Comparison of ENCODE assay signal across 27 cellular contexts in the genomic region with DNA sequence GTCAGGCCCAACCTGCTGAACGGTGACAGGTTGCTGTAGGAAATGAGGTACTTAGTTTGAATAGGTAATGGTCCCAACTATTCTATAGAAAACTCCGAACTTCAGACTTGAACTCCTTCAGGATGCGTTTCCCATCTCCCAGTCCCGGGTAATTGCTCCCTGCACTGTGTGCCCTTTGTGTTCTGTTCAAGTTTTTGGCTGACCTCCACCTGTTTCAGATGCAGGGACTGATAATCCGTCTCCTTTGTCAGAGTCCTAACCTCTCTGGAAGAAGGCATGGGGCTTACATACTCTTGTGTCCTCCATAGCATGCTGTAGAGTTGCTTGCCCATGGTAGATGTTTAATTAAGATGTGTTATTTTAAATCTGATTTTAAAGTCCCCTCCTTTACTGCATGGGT.
"Had no signal": no experiment of that assay in that cellular context is flagged by ENCODE, and none has a peak within 500 bp of the region (broad histone marks: within the 10 kb centered on the region; RNA-seq: fewer than 3 reads in every experiment).

No MANE protein-coding gene starts in this region.

- DNase-seq: stimulated activated CD4-positive, alpha-beta T cell treated with anti-CD3 and anti-CD28 coated beads, Interleukin-2, amount 100 ng/mL, for 48 hours; stimulated activated CD4-positive, alpha-beta T cell treated with anti-CD3 and anti-CD28 coated beads, Interleukin-4, amount 100 ng/mL, for 1 hour; stimulated activated CD4-positive, alpha-beta T cell treated with anti-CD3 and anti-CD28 coated beads, Interleukin-4, amount 100 ng/mL, for 24 hours; stimulated activated CD4-positive, alpha-beta T cell treated with anti-CD3 and anti-CD28 coated beads, Interleukin-4, amount 100 ng/mL, for 4 hours; stimulated activated CD8-positive, alpha-beta memory T cell treated with anti-CD3 and anti-CD28 coated beads, Interleukin-4, amount 100 ng/mL, for 48 hours; stimulated activated naive B cell treated with anti-CD40 and anti-IgM and Interleukin-4, amounts not matched to agents 10 μg/mL and 1 μg/mL and 100 μg/mL, for 72 hours; stimulated activated naive CD4-positive, alpha-beta T cell; stimulated activated naive CD4-positive, alpha-beta T cell treated with Interleukin-2 at 50 U/mL for 16 hours; stimulated activated naive CD8-positive, alpha-beta T cell treated with anti-CD3 and anti-CD28 coated beads, Interleukin-15, amount 100 ng/mL, for 72 hours; stimulated activated naive CD8-positive, alpha-beta T cell treated with anti-CD3 and anti-CD28 coated beads, Interleukin-15, Interleukin-2, amounts not matched to agents 100 U/mL and 50 U/mL, for 24 hours; stomach; tibial artery; transverse colon; trophoblast cell; upper lobe of left lung; upper lobe of right lung had no signal

- H3K27ac ChIP-seq: stomach, suprapubic skin, testis, thoracic aorta, thyroid gland, tibial artery, tibial nerve, transverse colon, upper lobe of left lung, upper lobe of right lung, uterus, vagina had no signal

- ATAC-seq: stimulated activated memory B cell treated with anti-CD40 and anti-IgM and Interleukin-4, amounts not matched to agents 10 μg/mL and 1 μg/mL and 100 μg/mL, for 72 hours; stimulated activated naive B cell treated with anti-CD40 and anti-IgM and Interleukin-4, amounts not matched to agents 10 μg/mL and 1 μg/mL and 100 μg/mL, for 72 hours; stimulated activated naive CD8-positive, alpha-beta T cell treated with anti-CD3 and anti-CD28 coated beads, Interleukin-15, amount 100 ng/mL, for 72 hours; stimulated activated naive CD8-positive, alpha-beta T cell treated with anti-CD3 and anti-CD28 coated beads, Interleukin-15, Interleukin-2, amounts not matched to agents 100 U/mL and 50 U/mL, for 24 hours; upper lobe of right lung had no signal

- H3K9me3 Mint-ChIP-seq: stimulated activated effector memory CD8-positive, alpha-beta T cell treated with anti-CD3 and anti-CD28 coated beads, Interleukin-12 subunit alpha, Interleukin-12 subunit beta, amount 100 ng/mL, for 72 hours; stimulated activated memory B cell treated with anti-CD40 and anti-IgM and Interleukin-4, amounts not matched to agents 10 μg/mL and 1 μg/mL and 100 μg/mL, for 72 hours; stimulated activated naive B cell treated with anti-CD40 and anti-IgM and Interleukin-4, amounts not matched to agents 10 μg/mL and 1 μg/mL and 100 μg/mL, for 72 hours; stimulated activated naive CD8-positive, alpha-beta T cell treated with anti-CD3 and anti-CD28 coated beads, Interleukin-15, amount 100 ng/mL, for 72 hours; stimulated activated naive CD8-positive, alpha-beta T cell treated with anti-CD3 and anti-CD28 coated beads, Interleukin-15, Interleukin-2, amounts not matched to agents 100 ng/mL and 50 ng/mL, for 24 hours had no signal

- H3K27me3 Mint-ChIP-seq: stimulated activated memory B cell treated with anti-CD40 and anti-IgM and Interleukin-4, amounts not matched to agents 10 μg/mL and 1 μg/mL and 100 μg/mL, for 72 hours; stimulated activated naive CD8-positive, alpha-beta T cell treated with anti-CD3 and anti-CD28 coated beads, Interleukin-15, Interleukin-2, amounts not matched to agents 100 ng/mL and 50 ng/mL, for 24 hours had no signal

- H3K27me3 ChIP-seq: stomach, testis, thyroid gland, tibial artery, tibial nerve, transverse colon, upper lobe of left lung, uterus, vagina had no signal

- H3K4me3 ChIP-seq: stomach, suprapubic skin, testis, thoracic aorta, thyroid gland, tibial artery, tibial nerve, transverse colon, upper lobe of left lung, upper lobe of right lung, uterus, vagina had no signal

- H3K36me3 ChIP-seq: stomach, suprapubic skin, thoracic aorta, thyroid gland, tibial artery, tibial nerve, transverse colon, upper lobe of left lung, upper lobe of right lung, uterus, vagina had no signal

- H3K9me3 ChIP-seq: stomach, suprapubic skin, testis, thoracic aorta, thyroid gland, tibial artery, tibial nerve, transverse colon, upper lobe of left lung, upper lobe of right lung, uterus, vagina had no signal

- H3K4me3 Mint-ChIP-seq: stimulated activated effector memory CD8-positive, alpha-beta T cell treated with anti-CD3 and anti-CD28 coated beads, Interleukin-12 subunit alpha, Interleukin-12 subunit beta, amount 100 ng/mL, for 72 hours; stimulated activated memory B cell treated with anti-CD40 and anti-IgM and Interleukin-4, amounts not matched to agents 10 μg/mL and 1 μg/mL and 100 μg/mL, for 72 hours; stimulated activated naive B cell treated with anti-CD40 and anti-IgM and Interleukin-4, amounts not matched to agents 10 μg/mL and 1 μg/mL and 100 μg/mL, for 72 hours; stimulated activated naive CD8-positive, alpha-beta T cell treated with anti-CD3 and anti-CD28 coated beads, Interleukin-15, amount 100 ng/mL, for 72 hours; stimulated activated naive CD8-positive, alpha-beta T cell treated with anti-CD3 and anti-CD28 coated beads, Interleukin-15, Interleukin-2, amounts not matched to agents 100 ng/mL and 50 ng/mL, for 24 hours; type B pancreatic cell had no signal

- H3K36me3 Mint-ChIP-seq: stimulated activated effector memory CD8-positive, alpha-beta T cell treated with anti-CD3 and anti-CD28 coated beads, Interleukin-12 subunit alpha, Interleukin-12 subunit beta, amount 100 ng/mL, for 72 hours; stimulated activated memory B cell treated with anti-CD40 and anti-IgM and Interleukin-4, amounts not matched to agents 10 μg/mL and 1 μg/mL and 100 μg/mL, for 72 hours; stimulated activated naive B cell treated with anti-CD40 and anti-IgM and Interleukin-4, amounts not matched to agents 10 μg/mL and 1 μg/mL and 100 μg/mL, for 72 hours; type B pancreatic cell had no signal

- H3K4me1 Mint-ChIP-seq: stimulated activated effector memory CD8-positive, alpha-beta T cell treated with anti-CD3 and anti-CD28 coated beads, Interleukin-12 subunit alpha, Interleukin-12 subunit beta, amount 100 ng/mL, for 72 hours; stimulated activated memory B cell treated with anti-CD40 and anti-IgM and Interleukin-4, amounts not matched to agents 10 μg/mL and 1 μg/mL and 100 μg/mL, for 72 hours; stimulated activated naive B cell treated with anti-CD40 and anti-IgM and Interleukin-4, amounts not matched to agents 10 μg/mL and 1 μg/mL and 100 μg/mL, for 72 hours had no signal

- H3K27ac Mint-ChIP-seq: stimulated activated effector memory CD8-positive, alpha-beta T cell treated with anti-CD3 and anti-CD28 coated beads, Interleukin-12 subunit alpha, Interleukin-12 subunit beta, amount 100 ng/mL, for 72 hours; stimulated activated memory B cell treated with anti-CD40 and anti-IgM and Interleukin-4, amounts not matched to agents 10 μg/mL and 1 μg/mL and 100 μg/mL, for 72 hours; stimulated activated naive B cell treated with anti-CD40 and anti-IgM and Interleukin-4, amounts not matched to agents 10 μg/mL and 1 μg/mL and 100 μg/mL, for 72 hours; stimulated activated naive CD8-positive, alpha-beta T cell treated with anti-CD3 and anti-CD28 coated beads, Interleukin-15, Interleukin-2, amounts not matched to agents 100 ng/mL and 50 ng/mL, for 24 hours; type B pancreatic cell had no signal

- H3K4me1 ChIP-seq: stomach, suprapubic skin, testis, thyroid gland, tibial artery, tibial nerve, transverse colon, upper lobe of left lung, upper lobe of right lung, uterus, vagina had no signal
